Comparison of ENCODE assay signal across 22 cellular contexts in genomic region chr12:42706331-42706730, GRCh38.
DNase-seq lines count a peak whose midpoint lies in the region; ATAC-seq, FAIRE-seq and TF ChIP-seq lines count a peak whose summit lies in the region.
"Had no signal": no experiment of that assay in that cellular context is flagged by ENCODE, and none has a peak within 500 bp of the region (broad histone marks: within the 10 kb centered on the region; RNA-seq: fewer than 3 reads in every experiment).

No MANE protein-coding gene starts in this region.

- H3K4me3 ChIP-seq in heart left ventricle (no peak overlapping the region), right cardiac atrium (ENCODE audit: low read length) (no peak overlapping the region), adipocyte (ENCODE audit: low read length) (no peak overlapping the region), keratinocyte (ENCODE audit: control insufficient read depth in 2 of 3, extremely low read depth in 1 of 3, insufficient read depth in 2 of 3, low read depth in 1 of 3, low read length in 3 of 3) (no peak overlapping the region), suprapubic skin (no peak overlapping the region)
- H3K4me3 ChIP-seq: uterus had no signal

- no peaks in the 10 kb centered on the region for H3K27me3 ChIP-seq in heart left ventricle
- H3K27me3 ChIP-seq in right cardiac atrium (ENCODE audit: control insufficient read depth, insufficient read depth) = no peaks in the 10 kb centered on the region
- H3K27me3 ChIP-seq in adipocyte (replicated peaks; ENCODE audit: control insufficient read depth, insufficient read depth, low read length) = no peaks in the 10 kb centered on the region
- H3K27me3 ChIP-seq in keratinocyte (ENCODE audit: control insufficient read depth, extremely low read depth, insufficient read depth, low read length) = no peaks in the 10 kb centered on the region
- no peaks in the 10 kb centered on the region for H3K27me3 ChIP-seq in suprapubic skin
- H3K27me3 ChIP-seq in H9 (ENCODE audit: insufficient read depth, low read length) = no peaks in the 10 kb centered on the region
- H3K27me3 ChIP-seq: uterus had no signal

- ATAC-seq in heart left ventricle (no peak), right cardiac atrium (no peak)
- ATAC-seq: WTC11 had no signal

- H2BK15ac ChIP-seq in H9 (ENCODE audit: low read depth, low read length) = no peak overlapping the region

- no peak overlapping the region for H3K14ac ChIP-seq in H9 (ENCODE audit: insufficient read depth, low read length)

- dilution Hi-C loops in keratinocyte (cut with MboI; ENCODE audit: extremely low pct_ligation_motif_present, low sequenced_read_pairs) = no loop called here

- FAIRE-seq in keratinocyte (lab: Jason Lieb, UNC) = peak; percentile 71

- no peaks in the 10 kb centered on the region for H3K79me1 ChIP-seq in H9 (ENCODE audit: insufficient read depth, low read depth, low read length, poor library complexity, severe bottlenecking)

- H2BK12ac ChIP-seq in H9 (ENCODE audit: insufficient read length, low read depth, low read length) = no peak overlapping the region

- TF ChIP-seq EP300 in suprapubic skin (IDR thresholded peaks at IDR 0.05) = no peak

- H2BK20ac ChIP-seq in H9 (ENCODE audit: low read depth, low read length, poor library complexity, severe bottlenecking) = no peak overlapping the region

- no peak overlapping the region for H3K23ac ChIP-seq in H9 (ENCODE audit: insufficient read length, low read depth, low read length)

- H3K36me3 ChIP-seq in heart left ventricle (no peaks in the 10 kb centered on the region), adipocyte (ENCODE audit: control insufficient read depth, insufficient read depth, low read length, severe bottlenecking) (no peaks in the 10 kb centered on the region), keratinocyte (ENCODE audit: control insufficient read depth in 2 of 2, extremely low read depth in 1 of 2, insufficient read depth in 2 of 2, low read length in 2 of 2) (no peaks in the 10 kb centered on the region), suprapubic skin (no peaks in the 10 kb centered on the region)
- H3K36me3 ChIP-seq: uterus had no signal

- WGBS in heart left ventricle, 4 donors = 83 to 90% (median 87%) methylated on average over 1 of the region's 1 CpG
- 88% methylated on average over 1 of the region's 1 CpG for WGBS in right cardiac atrium
- 61% methylated on average over 1 of the region's 1 CpG for WGBS in suprapubic skin
- no CpG with 5 or more reads among the region's 1 CpG for WGBS in H9 (ENCODE audit: extremely low coverage, insufficient read length, low lambda C conversion rate)

- H4K20me1 ChIP-seq in keratinocyte (ENCODE audit: control insufficient read depth, extremely low read depth, insufficient read depth, low read length) = no peaks in the 10 kb centered on the region
- H4K20me1 ChIP-seq in H9 (ENCODE audit: control insufficient read depth, insufficient read depth, insufficient read length) = no peaks in the 10 kb centered on the region

- H3K4me2 ChIP-seq in keratinocyte (ENCODE audit: control insufficient read depth, extremely low read depth, insufficient read depth, low read depth, low read length) (peak overlapping the region; percentile 49), H9 (ENCODE audit: insufficient read depth, insufficient read length, low read length) (no peak overlapping the region)

- H3K9ac ChIP-seq in adipocyte (ENCODE audit: low read length) (no peak overlapping the region), keratinocyte (ENCODE audit: control insufficient read depth, extremely low read depth, insufficient read depth, low read length) (no peak overlapping the region), H9 (ENCODE audit: extremely low read depth, insufficient read length, low read length) (no peak overlapping the region)

- H2BK5ac ChIP-seq in H9 (ENCODE audit: insufficient read length, low read length) = no peak overlapping the region

- TF ChIP-seq POLR2A in heart left ventricle (IDR thresholded peaks at IDR 0.05) (no peak), suprapubic skin (IDR thresholded peaks at IDR 0.05) (no peak)

- peaks cover 0 to 34% (median 10%) of the 10 kb centered on the region in 12 donors for H3K4me1 ChIP-seq in heart left ventricle
- peaks cover 3% of the 10 kb centered on the region for H3K4me1 ChIP-seq in right cardiac atrium (ENCODE audit: control insufficient read depth, insufficient read depth, low read length)
- peaks cover 45% of the 10 kb centered on the region for H3K4me1 ChIP-seq in adipocyte (ENCODE audit: control insufficient read depth, insufficient read depth, low read length)
- peaks cover 22% of the 10 kb centered on the region for H3K4me1 ChIP-seq in keratinocyte (ENCODE audit: control insufficient read depth, extremely low read depth, insufficient read depth, low read length)
- peaks cover 24% of the 10 kb centered on the region for H3K4me1 ChIP-seq in suprapubic skin
- no peaks in the 10 kb centered on the region; the same call in 1 of the 2 replicates for H3K4me1 ChIP-seq in H9 (ENCODE audit: insufficient read depth, low read length)
- H3K4me1 ChIP-seq: Caco-2, uterus had no signal

- no peak overlapping the region for H4K8ac ChIP-seq in H9 (replicated peaks; ENCODE audit: insufficient read length, low read depth, low read length)

- no peak overlapping the region for H4K91ac ChIP-seq in H9 (ENCODE audit: insufficient read length, low read depth, low read length)

- H3K27me3 Mint-ChIP-seq in H9 (ENCODE audit: low read depth) = no peaks in the 10 kb centered on the region
- H3K27me3 Mint-ChIP-seq: progenitor cell of endocrine pancreas had no signal

- DNase-seq in heart left ventricle (no peak), right cardiac atrium (no peak), adipocyte (ENCODE audit: low read depth) (peak; percentile 61), keratinocyte (ENCODE audit: low read depth, low spot score) (no peak), suprapubic skin (ENCODE audit: low spot score in 2 of 2) (no peak), H9 (no peak), C1 segment of cervical spinal cord (lab: John Stamatoyannopoulos, UW) (no peak)
- DNase-seq in NK-92 treated with Interleukin-12 subunit alpha and Interleukin-12 subunit beta, amount 100 ng/mL, for 24 hours (lab: John Stamatoyannopoulos, UW) = no peak
- DNase-seq: activated CD4-positive, alpha-beta T cell treated with anti-CD3 and anti-CD28 coated beads, Interleukin-2, amount 50 U/mL, for 48 hours; activated gamma-delta T cell; AML-193; Caco-2; NCI-H1417 treated with DMSO at 0.1 percent for 48 hours; NCI-H526 treated with DMSO at 0.1 percent for 48 hours; nephron progenitor cell; stimulated activated CD4-positive, alpha-beta T cell treated with anti-CD3 and anti-CD28 coated beads, Interleukin-4, amount 100 ng/mL, for 4 hours had no signal

- no peak overlapping the region for H3K4ac ChIP-seq in H9 (ENCODE audit: low read depth, low read length)

- H3K79me2 ChIP-seq in keratinocyte (ENCODE audit: control insufficient read depth, insufficient read depth, low read length) (no peaks in the 10 kb centered on the region), H9 (ENCODE audit: insufficient read depth, low read length) (no peaks in the 10 kb centered on the region)

- H3K27ac ChIP-seq in heart left ventricle (peak overlapping the region in 8 of 12 donors; percentile 4 to 58 (median 28)), right cardiac atrium (ENCODE audit: low read length) (no peak overlapping the region), keratinocyte (ENCODE audit: control insufficient read depth, insufficient read depth, low read length) (no peak overlapping the region), suprapubic skin (peak overlapping the region; percentile 34), H9 (ENCODE audit: insufficient read length, low read depth, low read length) (no peak overlapping the region)
- H3K27ac ChIP-seq: 22Rv1 had no signal

- no peaks in the 10 kb centered on the region for H3K9me1 ChIP-seq in keratinocyte (ENCODE audit: control insufficient read depth, extremely low read depth, insufficient read depth, low read length)

- H4K5ac ChIP-seq in H9 (ENCODE audit: insufficient read length, low read depth, low read length) = no peak overlapping the region

- H3K9me3 ChIP-seq in heart left ventricle (peaks cover 0 to 3% (median 0%) of the 10 kb centered on the region in 12 donors), right cardiac atrium (ENCODE audit: control insufficient read depth, low read length) (no peaks in the 10 kb centered on the region), adipocyte (ENCODE audit: control insufficient read depth, low read length) (no peaks in the 10 kb centered on the region), keratinocyte (ENCODE audit: control insufficient read depth, low read depth, low read length) (no peaks in the 10 kb centered on the region), suprapubic skin (no peaks in the 10 kb centered on the region), H9 (ENCODE audit: control insufficient read depth, low read depth, low read length) (no peaks in the 10 kb centered on the region)
- H3K9me3 ChIP-seq: uterus had no signal

- no peaks in the 10 kb centered on the region for H3K23me2 ChIP-seq in H9 (ENCODE audit: insufficient read length, low read depth, low read length, poor library complexity, severe bottlenecking)

- no peak overlapping the region for H3T11ph ChIP-seq in H9 (ENCODE audit: low read length)

- intact Hi-C loops in heart left ventricle (cut with DNase I) = no loop called here
- intact Hi-C loops in right cardiac atrium (cut with DNase I) = no loop called here

- H3K18ac ChIP-seq in H9 (ENCODE audit: insufficient read length, low read depth, low read length) = no peak overlapping the region

- no peak overlapping the region for H3K4me3 Mint-ChIP-seq in H9
- H3K4me3 Mint-ChIP-seq: mesothelial cell of epicardium; nephron progenitor cell; T-helper 2 cell treated with Interferon-gamma antibody and Interleukin-4, amounts not matched to agents 5 μg/mL and 100 μg/mL, for 36 hours; WTC11 had no signal

- peaks cover 0 to 16% (median 4%) of the 10 kb centered on the region in 3 experiments; a peak in 4 of 7 replicates for H3K36me3 Mint-ChIP-seq in H9 (ENCODE audit: insufficient read depth in 1 of 3, low read depth in 3 of 3)
- H3K36me3 Mint-ChIP-seq: WTC11 had no signal

- peaks cover 6 to 9% of the 10 kb centered on the region in 2 experiments; a peak in 3 of 5 replicates for H3K9me3 Mint-ChIP-seq in H9

- no peak overlapping the region for H3K56ac ChIP-seq in H9 (ENCODE audit: insufficient read length, low read depth, low read length)

- TF ChIP-seq CTCF in heart left ventricle (IDR thresholded peaks at IDR 0.05) = no peak
- no peak for TF ChIP-seq CTCF in keratinocyte (optimal IDR thresholded peaks at IDR 0.05 in 1 of 3, IDR thresholded peaks at IDR 0.05 in 1 of 3, conservative IDR thresholded peaks at IDR 0.05 in 1 of 3; ENCODE audit: extremely low read depth in 1 of 3, insufficient read depth in 2 of 3, low read length in 3 of 3)
- no peak for TF ChIP-seq CTCF in suprapubic skin (IDR thresholded peaks at IDR 0.05)
- no peak for TF ChIP-seq CTCF in H9 (conservative IDR thresholded peaks at IDR 0.05)

- no peak overlapping the region for H2AK5ac ChIP-seq in H9 (ENCODE audit: insufficient read length, low read length)

- H2AFZ ChIP-seq in keratinocyte (ENCODE audit: control insufficient read depth, low read length) (no peak overlapping the region), H9 (ENCODE audit: low read length) (no peak overlapping the region)

- no peak overlapping the region for H2BK120ac ChIP-seq in H9 (ENCODE audit: low read depth, low read length, poor library complexity, severe bottlenecking)

- H3K27ac Mint-ChIP-seq in H9 = no peak overlapping the region
- H3K27ac Mint-ChIP-seq: mesothelial cell of epicardium; nephron progenitor cell; progenitor cell of endocrine pancreas; T-helper 2 cell treated with Interferon-gamma antibody and Interleukin-4, amounts not matched to agents 5 μg/mL and 100 μg/mL, for 36 hours; WTC11 had no signal

- H3K4me1 Mint-ChIP-seq in H9 = peaks cover 7 to 9% of the 10 kb centered on the region in 2 experiments; a peak in 3 of 4 replicates
- H3K4me1 Mint-ChIP-seq: nephron progenitor cell, WTC11 had no signal

Comparison
In these comparisons a context has a peak if more than half of its experiments do, and no peak if none do; other contexts are left out.
1. H3K27ac ChIP-seq: peak in heart left ventricle (8 of 12) and suprapubic skin (single experiment); none in right cardiac atrium (single experiment), keratinocyte (single experiment) and H9 (single experiment).